20 cellular contexts compared by ENCODE assay signal in the genomic region with DNA sequence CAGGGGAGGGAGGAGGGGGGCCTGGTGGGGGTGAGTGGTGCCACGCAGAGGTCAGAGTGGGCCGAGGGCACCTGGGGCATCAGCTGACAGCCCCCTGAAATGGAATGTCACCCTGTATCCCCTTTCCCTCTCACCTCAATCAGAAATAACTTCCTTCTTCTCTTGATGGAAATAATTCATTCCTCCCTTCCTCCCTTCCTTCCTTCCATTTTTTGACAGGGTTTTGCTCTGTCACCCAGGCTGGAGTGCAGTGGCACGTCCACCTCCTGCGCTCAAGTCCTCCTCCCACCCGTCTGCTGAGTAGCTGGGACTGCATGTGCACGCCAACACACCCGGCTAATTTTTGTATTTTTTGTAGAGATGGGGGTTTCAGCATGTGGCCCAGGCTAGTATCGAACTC. TPM values are rescaled to one million over a fixed set of nuclear protein-coding genes. Genes with fewer than 3 reads are reported as not detected.
A peak's percentile ranks its signal among the peaks of the same experiment; 100 is the strongest.
DNase-seq lines count a peak whose midpoint lies in the region; ATAC-seq, FAIRE-seq and TF ChIP-seq lines count a peak whose summit lies in the region.
"Had no signal": no experiment of that assay in that cellular context is flagged by ENCODE, and none has a peak within 500 bp of the region (broad histone marks: within the 10 kb centered on the region; RNA-seq: fewer than 3 reads in every experiment).

No MANE protein-coding gene starts in this region.

- peaks cover 13% of the 10 kb centered on the region for H3K9me3 ChIP-seq in SJSA1 (replicated peaks)
- H3K9me3 ChIP-seq in astrocyte (ENCODE audit: insufficient read depth, low read depth, low read length) = peaks cover 13% of the 10 kb centered on the region
- H3K9me3 ChIP-seq in neutrophil = no peaks in the 10 kb centered on the region
- H3K9me3 ChIP-seq in smooth muscle cell (replicated peaks; ENCODE audit: low read depth) = no peaks in the 10 kb centered on the region
- H3K9me3 ChIP-seq: Peyer's patch, vagina had no signal

- peak; percentile 53 for DNase-seq in activated CD8-positive, alpha-beta memory T cell treated with anti-CD3 and anti-CD28 coated beads for 24 hours
- DNase-seq in activated CD8-positive, alpha-beta memory T cell treated with anti-CD3 and anti-CD28 coated beads, Interleukin-2, amount 50 U/mL, for 4 hours = no peak
- DNase-seq in SJSA1 (ENCODE audit: low read depth in 1 of 2, low spot score in 2 of 2) (no peak), astrocyte (ENCODE audit: low read depth) (no peak), dedifferentiated amniotic fluid mesenchymal stem cell (ENCODE audit: extremely low spot score) (no peak), smooth muscle cell (lab: John Stamatoyannopoulos, UW; ENCODE audit: unreplicated experiment) (no peak)
- DNase-seq: activated CD4-positive, CD25-positive, alpha-beta regulatory T cell treated with anti-CD3 and anti-CD28 coated beads, Interleukin-2, amount 50 U/mL, for 72 hours; amygdala; foreskin fibroblast; NCI-H1092 treated with DMSO at 0.1 percent for 48 hours; NCI-H2081 treated with DMSO at 0.1 percent for 48 hours; NCI-H510A had no signal

- peaks cover 8% of the 10 kb centered on the region for H3F3A ChIP-seq in smooth muscle cell (ENCODE audit: low read depth)

- H3K36me3 Mint-ChIP-seq in astrocyte (ENCODE audit: low read depth, unreplicated experiment) = peaks cover 2% of the 10 kb centered on the region

- WGBS in smooth muscle cell (ENCODE audit: low lambda C conversion rate) = 87% methylated on average over 8 of the region's 8 CpGs

- H3K27ac ChIP-seq in SJSA1 (peak overlapping the region; percentile 93), astrocyte (ENCODE audit: low read depth, low read length) (no peak overlapping the region), neutrophil (peak overlapping the region; percentile 57), smooth muscle cell (ENCODE audit: low read depth) (no peak overlapping the region)
- H3K27ac ChIP-seq: BLaER1 treated with 17β-estradiol and CSF1 and Interleukin-3, amounts not matched to agents 10 nM and 100 nM; cardiac muscle cell; Peyer's patch; SK-N-MC; vagina had no signal

- H3K36me3 ChIP-seq in SJSA1 = peaks cover 6% of the 10 kb centered on the region; the same call in 1 of the 2 replicates
- no peaks in the 10 kb centered on the region for H3K36me3 ChIP-seq in astrocyte (ENCODE audit: insufficient read depth, low read length)
- H3K36me3 ChIP-seq in neutrophil = peaks cover 74% of the 10 kb centered on the region
- no peaks in the 10 kb centered on the region for H3K36me3 ChIP-seq in smooth muscle cell (ENCODE audit: low read depth)
- H3K36me3 ChIP-seq: cardiac muscle cell, Peyer's patch, vagina had no signal

- H3K9me3 Mint-ChIP-seq in astrocyte (ENCODE audit: unreplicated experiment) = peaks cover 21% of the 10 kb centered on the region

- H3K4me3 ChIP-seq in SJSA1 (peak overlapping the region; percentile 39), astrocyte (ENCODE audit: insufficient read depth, low read depth, low read length) (no peak overlapping the region), neutrophil (ENCODE audit: low read depth in 1 of 2, low read length in 1 of 2) (no peak overlapping the region), smooth muscle cell (no peak overlapping the region)
- H3K4me3 ChIP-seq: cardiac muscle cell, Peyer's patch, SK-N-MC, vagina had no signal

- peak overlapping the region; percentile 50 for H3K4me3 Mint-ChIP-seq in astrocyte (ENCODE audit: unreplicated experiment)

- H3K27me3 Mint-ChIP-seq in astrocyte (ENCODE audit: low read depth, unreplicated experiment) = peaks cover 6% of the 10 kb centered on the region

- peaks cover 6% of the 10 kb centered on the region for H3K4me1 Mint-ChIP-seq in astrocyte (ENCODE audit: low read depth, unreplicated experiment)

- no peak for ATAC-seq in GM21825 (IDR thresholded peaks at IDR 0.05; ENCODE audit: unreplicated experiment)

- H3K27ac Mint-ChIP-seq in astrocyte (ENCODE audit: unreplicated experiment) = peak overlapping the region; percentile 94

- H4K20me1 ChIP-seq in astrocyte (ENCODE audit: insufficient read depth, low read length) = no peaks in the 10 kb centered on the region
- H4K20me1 ChIP-seq in smooth muscle cell (ENCODE audit: low read depth) = no peaks in the 10 kb centered on the region

- no peak for FAIRE-seq in astrocyte (lab: Jason Lieb, UNC)
- FAIRE-seq: G401.6 had no signal

- H3K9ac ChIP-seq in astrocyte (ENCODE audit: low read length) (no peak overlapping the region), smooth muscle cell (ENCODE audit: low read depth) (no peak overlapping the region)
- H3K9ac ChIP-seq: BLaER1 treated with 17β-estradiol and CSF1 and Interleukin-3, amounts not matched to agents 10 nM and 100 nM had no signal

- H3K79me2 ChIP-seq in astrocyte (ENCODE audit: insufficient read depth, low read length) (no peaks in the 10 kb centered on the region), smooth muscle cell (ENCODE audit: low read depth) (no peaks in the 10 kb centered on the region)

- H3K27me3 ChIP-seq in SJSA1 (replicated peaks) = no peaks in the 10 kb centered on the region
- H3K27me3 ChIP-seq in astrocyte (ENCODE audit: insufficient read depth, low read length) = no peaks in the 10 kb centered on the region
- no peaks in the 10 kb centered on the region for H3K27me3 ChIP-seq in neutrophil
- H3K27me3 ChIP-seq in smooth muscle cell (ENCODE audit: low read depth) = peaks cover 3% of the 10 kb centered on the region
- H3K27me3 ChIP-seq: BLaER1 treated with 17β-estradiol and CSF1 and Interleukin-3, amounts not matched to agents 10 nM and 100 nM; cardiac muscle cell; Peyer's patch; vagina had no signal

- H3K4me1 ChIP-seq in SJSA1 (replicated peaks) = peaks cover 42% of the 10 kb centered on the region
- H3K4me1 ChIP-seq in astrocyte (ENCODE audit: insufficient read depth, low read length) = no peaks in the 10 kb centered on the region
- H3K4me1 ChIP-seq in neutrophil (ENCODE audit: control insufficient read depth in 1 of 2, insufficient read depth in 1 of 2, low read depth in 1 of 2, low read length in 1 of 2) = no peaks in the 10 kb centered on the region
- no peaks in the 10 kb centered on the region for H3K4me1 ChIP-seq in smooth muscle cell (ENCODE audit: low read depth)
- H3K4me1 ChIP-seq: Peyer's patch, vagina had no signal

- no peak overlapping the region for H2AFZ ChIP-seq in astrocyte (ENCODE audit: low read depth, low read length)
- H2AFZ ChIP-seq in smooth muscle cell (ENCODE audit: low read depth) = no peak overlapping the region

- no peak for TF ChIP-seq CTCF in astrocyte (IDR thresholded peaks at IDR 0.05; ENCODE audit: insufficient read depth, low read depth, low read length)
- no peak for TF ChIP-seq CTCF in neutrophil (IDR thresholded peaks at IDR 0.05)
- TF ChIP-seq CTCF in smooth muscle cell (IDR thresholded peaks at IDR 0.05; ENCODE audit: borderline replicate concordance, insufficient read depth, poor library complexity, severe bottlenecking) = no peak

- H3K4me2 ChIP-seq in astrocyte (ENCODE audit: low read length) (no peak overlapping the region), smooth muscle cell (no peak overlapping the region)
- H3K4me2 ChIP-seq: BLaER1 treated with 17β-estradiol and CSF1 and Interleukin-3, amounts not matched to agents 10 nM and 100 nM had no signal

RNA-seq across cellular contexts. Expression of gene LRRC3, which starts 48.4 kb away (rescaled TPM):
- total RNA-seq in SJSA1 (2014; rRNA removed; shearing (Covaris generic)) = 1.6 and 3.0 TPM in 2 replicates
- 5.2 and 5.6 TPM in 2 replicates for total RNA-seq in astrocyte
- total RNA-seq in smooth muscle cell = 3.3 and 4.9 TPM in 2 replicates
- polyA plus RNA-seq in smooth muscle cell = 5.3 and 5.8 TPM in 2 replicates

RNA-seq across cellular contexts. Expression of gene TRPM2, which starts 53.5 kb away (rescaled TPM):
- 14.8 and 16.1 TPM in 2 replicates for total RNA-seq in SJSA1 (2014; rRNA removed; shearing (Covaris generic))
- total RNA-seq in astrocyte (0.48 and 0.79 TPM in 2 replicates), smooth muscle cell (0.31 TPM in 1 of 2 replicates, not detected in the other)
- not detected in 2 replicates for polyA plus RNA-seq in smooth muscle cell
- total RNA-seq: cardiac muscle cell had no signal
- polyA plus RNA-seq: cardiac muscle cell had no signal

Comparison
In these comparisons a context has a peak if more than half of its experiments do, and no peak if none do; other contexts are left out.
1. H3K27ac ChIP-seq: peak in SJSA1 (single experiment) and neutrophil (single experiment); none in astrocyte (single experiment) and smooth muscle cell (single experiment).